In the genomic region with DNA sequence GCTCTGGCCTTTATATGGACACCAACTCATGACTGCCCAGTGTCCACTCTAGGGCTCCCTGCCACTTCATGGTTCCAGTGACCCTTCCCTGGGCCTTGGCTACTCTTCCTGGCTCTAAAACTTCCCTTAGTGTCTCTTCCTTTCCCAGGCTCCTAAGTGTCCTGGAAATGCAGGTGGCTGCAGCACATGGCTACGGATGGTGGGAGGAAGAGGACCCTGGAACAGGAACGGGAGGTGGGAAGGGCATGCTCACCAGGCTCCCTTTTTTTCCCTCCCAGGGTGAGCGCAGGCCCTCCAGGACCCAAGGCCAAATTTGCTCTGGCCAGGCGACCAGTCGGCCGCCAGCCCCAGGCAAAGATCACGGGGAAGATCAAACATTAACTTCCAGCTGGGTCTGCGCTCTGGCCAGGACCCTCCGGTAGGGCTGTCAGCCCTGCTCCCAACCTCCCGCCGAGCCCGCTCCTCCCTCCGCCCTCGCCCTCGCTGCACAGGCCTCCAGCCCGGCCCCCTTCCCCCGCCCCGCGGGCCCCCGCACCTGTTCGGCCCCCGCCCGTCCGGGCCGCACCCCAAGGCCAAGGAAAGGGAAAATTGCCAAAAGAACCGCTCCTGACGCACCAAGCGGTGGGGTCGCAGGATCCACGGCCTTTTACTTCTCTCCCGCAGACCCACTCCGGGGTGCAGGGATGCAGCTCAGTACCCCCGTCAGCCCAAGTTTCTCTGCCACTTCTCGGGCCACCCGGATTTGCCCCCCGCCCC, we compare ENCODE assay signal across 1 cellular context.
A peak's percentile ranks its signal among the peaks of the same experiment; 100 is the strongest.
TF ChIP-seq lines count a peak whose summit lies in the region.

No MANE protein-coding gene starts in this region.

TF ChIP-seq in HepG2, 621 proteins besides CTCF, POLR2A, EP300 and RAD21 (continued from another document and continues in another):
- TF ChIP-seq, protein P1, sequence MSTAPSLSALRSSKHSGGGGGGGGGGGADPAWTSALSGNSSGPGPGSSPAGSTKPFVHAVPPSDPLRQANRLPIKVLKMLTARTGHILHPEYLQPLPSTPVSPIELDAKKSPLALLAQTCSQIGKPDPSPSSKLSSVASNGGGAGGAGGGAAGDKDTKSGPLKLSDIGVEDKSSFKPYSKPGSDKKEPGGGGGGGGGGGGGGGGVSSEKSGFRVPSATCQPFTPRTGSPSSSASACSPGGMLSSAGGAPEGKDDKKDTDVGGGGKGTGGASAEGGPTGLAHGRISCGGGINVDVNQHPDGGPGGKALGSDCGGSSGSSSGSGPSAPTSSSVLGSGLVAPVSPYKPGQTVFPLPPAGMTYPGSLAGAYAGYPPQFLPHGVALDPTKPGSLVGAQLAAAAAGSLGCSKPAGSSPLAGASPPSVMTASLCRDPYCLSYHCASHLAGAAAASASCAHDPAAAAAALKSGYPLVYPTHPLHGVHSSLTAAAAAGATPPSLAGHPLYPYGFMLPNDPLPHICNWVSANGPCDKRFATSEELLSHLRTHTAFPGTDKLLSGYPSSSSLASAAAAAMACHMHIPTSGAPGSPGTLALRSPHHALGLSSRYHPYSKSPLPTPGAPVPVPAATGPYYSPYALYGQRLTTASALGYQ (CRISPR knock-in tag; IDR thresholded peaks at IDR 0.05) = peak; percentile 48; the same call in 1 of the 2 replicates
- TF ChIP-seq ZNF598 (CRISPR knock-in tag; IDR thresholded peaks at IDR 0.05; ENCODE audit: borderline replicate concordance) = 0 out of 2 replicates have a peak, but pooled peaks have one; percentile 66
- TF ChIP-seq, protein P2, sequence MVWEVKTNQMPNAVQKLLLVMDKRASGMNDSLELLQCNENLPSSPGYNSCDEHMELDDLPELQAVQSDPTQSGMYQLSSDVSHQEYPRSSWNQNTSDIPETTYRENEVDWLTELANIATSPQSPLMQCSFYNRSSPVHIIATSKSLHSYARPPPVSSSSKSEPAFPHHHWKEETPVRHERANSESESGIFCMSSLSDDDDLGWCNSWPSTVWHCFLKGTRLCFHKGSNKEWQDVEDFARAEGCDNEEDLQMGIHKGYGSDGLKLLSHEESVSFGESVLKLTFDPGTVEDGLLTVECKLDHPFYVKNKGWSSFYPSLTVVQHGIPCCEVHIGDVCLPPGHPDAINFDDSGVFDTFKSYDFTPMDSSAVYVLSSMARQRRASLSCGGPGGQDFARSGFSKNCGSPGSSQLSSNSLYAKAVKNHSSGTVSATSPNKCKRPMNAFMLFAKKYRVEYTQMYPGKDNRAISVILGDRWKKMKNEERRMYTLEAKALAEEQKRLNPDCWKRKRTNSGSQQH (CRISPR knock-in tag; IDR thresholded peaks at IDR 0.05; ENCODE audit: low read depth) = 0 out of 2 replicates have a peak, but pooled peaks have one; percentile 31
- TF ChIP-seq MTF2 (CRISPR knock-in tag; IDR thresholded peaks at IDR 0.05; ENCODE audit: borderline replicate concordance) = 0 out of 2 replicates have a peak, but pooled peaks have one; percentile 23
- TF ChIP-seq HOXA5 (CRISPR knock-in tag; IDR thresholded peaks at IDR 0.05) = peak; percentile 29; the same call in 1 of the 2 replicates
- TF ChIP-seq MXI1 (IDR thresholded peaks at IDR 0.05; ENCODE audit: borderline replicate concordance, low read depth, low read length) = peak; percentile 68; the same call in 2 of the 3 replicates
- TF ChIP-seq, protein P3, sequence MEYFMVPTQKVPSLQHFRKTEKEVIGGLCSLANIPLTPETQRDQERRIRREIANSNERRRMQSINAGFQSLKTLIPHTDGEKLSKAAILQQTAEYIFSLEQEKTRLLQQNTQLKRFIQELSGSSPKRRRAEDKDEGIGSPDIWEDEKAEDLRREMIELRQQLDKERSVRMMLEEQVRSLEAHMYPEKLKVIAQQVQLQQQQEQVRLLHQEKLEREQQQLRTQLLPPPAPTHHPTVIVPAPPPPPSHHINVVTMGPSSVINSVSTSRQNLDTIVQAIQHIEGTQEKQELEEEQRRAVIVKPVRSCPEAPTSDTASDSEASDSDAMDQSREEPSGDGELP (IDR thresholded peaks at IDR 0.05; ENCODE audit: borderline replicate concordance, low read depth) = peak; percentile 86; the same call in 1 of the 2 replicates
- TF ChIP-seq MZF1 (CRISPR knock-in tag; IDR thresholded peaks at IDR 0.05; ENCODE audit: borderline replicate concordance) = no peak
- TF ChIP-seq NFIB (CRISPR knock-in tag; IDR thresholded peaks at IDR 0.05; ENCODE audit: borderline replicate concordance) = no peak
- TF ChIP-seq, protein P4, sequence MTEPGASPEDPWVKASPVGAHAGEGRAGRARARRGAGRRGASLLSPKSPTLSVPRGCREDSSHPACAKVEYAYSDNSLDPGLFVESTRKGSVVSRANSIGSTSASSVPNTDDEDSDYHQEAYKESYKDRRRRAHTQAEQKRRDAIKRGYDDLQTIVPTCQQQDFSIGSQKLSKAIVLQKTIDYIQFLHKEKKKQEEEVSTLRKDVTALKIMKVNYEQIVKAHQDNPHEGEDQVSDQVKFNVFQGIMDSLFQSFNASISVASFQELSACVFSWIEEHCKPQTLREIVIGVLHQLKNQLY (CRISPR knock-in tag; IDR thresholded peaks at IDR 0.05) = 0 out of 2 replicates have a peak, but pooled peaks have one; percentile 50
- no peak for TF ChIP-seq BRD4 (CRISPR knock-in tag; IDR thresholded peaks at IDR 0.05)
- peak; percentile 91; the same call in 1 of the 2 replicates for TF ChIP-seq GLI4 (CRISPR knock-in tag; IDR thresholded peaks at IDR 0.05; ENCODE audit: borderline replicate concordance)
- TF ChIP-seq NFKB2 (CRISPR knock-in tag; IDR thresholded peaks at IDR 0.05; ENCODE audit: borderline replicate concordance) = 0 out of 2 replicates have a peak, but pooled peaks have one; percentile 37
- no peak for TF ChIP-seq ZZZ3 (CRISPR knock-in tag; IDR thresholded peaks at IDR 0.05; ENCODE audit: borderline replicate concordance)
- no peak for TF ChIP-seq ZSCAN20 (CRISPR knock-in tag; IDR thresholded peaks at IDR 0.05; ENCODE audit: borderline replicate concordance)
- TF ChIP-seq, protein P5, sequence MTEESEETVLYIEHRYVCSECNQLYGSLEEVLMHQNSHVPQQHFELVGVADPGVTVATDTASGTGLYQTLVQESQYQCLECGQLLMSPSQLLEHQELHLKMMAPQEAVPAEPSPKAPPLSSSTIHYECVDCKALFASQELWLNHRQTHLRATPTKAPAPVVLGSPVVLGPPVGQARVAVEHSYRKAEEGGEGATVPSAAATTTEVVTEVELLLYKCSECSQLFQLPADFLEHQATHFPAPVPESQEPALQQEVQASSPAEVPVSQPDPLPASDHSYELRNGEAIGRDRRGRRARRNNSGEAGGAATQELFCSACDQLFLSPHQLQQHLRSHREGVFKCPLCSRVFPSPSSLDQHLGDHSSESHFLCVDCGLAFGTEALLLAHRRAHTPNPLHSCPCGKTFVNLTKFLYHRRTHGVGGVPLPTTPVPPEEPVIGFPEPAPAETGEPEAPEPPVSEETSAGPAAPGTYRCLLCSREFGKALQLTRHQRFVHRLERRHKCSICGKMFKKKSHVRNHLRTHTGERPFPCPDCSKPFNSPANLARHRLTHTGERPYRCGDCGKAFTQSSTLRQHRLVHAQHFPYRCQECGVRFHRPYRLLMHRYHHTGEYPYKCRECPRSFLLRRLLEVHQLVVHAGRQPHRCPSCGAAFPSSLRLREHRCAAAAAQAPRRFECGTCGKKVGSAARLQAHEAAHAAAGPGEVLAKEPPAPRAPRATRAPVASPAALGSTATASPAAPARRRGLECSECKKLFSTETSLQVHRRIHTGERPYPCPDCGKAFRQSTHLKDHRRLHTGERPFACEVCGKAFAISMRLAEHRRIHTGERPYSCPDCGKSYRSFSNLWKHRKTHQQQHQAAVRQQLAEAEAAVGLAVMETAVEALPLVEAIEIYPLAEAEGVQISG (CRISPR knock-in tag; IDR thresholded peaks at IDR 0.05) = peak; percentile 73
- no peak for TF ChIP-seq ZNF747 (CRISPR knock-in tag; IDR thresholded peaks at IDR 0.05; ENCODE audit: borderline replicate concordance)
- TF ChIP-seq MIXL1 (CRISPR knock-in tag; IDR thresholded peaks at IDR 0.05) = peak; percentile 70; the same call in 1 of the 2 replicates
- TF ChIP-seq ZNF83 (CRISPR knock-in tag; IDR thresholded peaks at IDR 0.05; ENCODE audit: borderline replicate concordance) = 0 out of 2 replicates have a peak, but pooled peaks have one; percentile 39
- TF ChIP-seq ZNF589 (CRISPR knock-in tag; conservative IDR thresholded peaks at IDR 0.05) = no peak
- TF ChIP-seq SOX6 (IDR thresholded peaks at IDR 0.05) = no peak
- TF ChIP-seq SOX6 (CRISPR knock-in tag; IDR thresholded peaks at IDR 0.05) = peak; percentile 49; the same call in 1 of the 2 replicates
- TF ChIP-seq, protein P6, sequence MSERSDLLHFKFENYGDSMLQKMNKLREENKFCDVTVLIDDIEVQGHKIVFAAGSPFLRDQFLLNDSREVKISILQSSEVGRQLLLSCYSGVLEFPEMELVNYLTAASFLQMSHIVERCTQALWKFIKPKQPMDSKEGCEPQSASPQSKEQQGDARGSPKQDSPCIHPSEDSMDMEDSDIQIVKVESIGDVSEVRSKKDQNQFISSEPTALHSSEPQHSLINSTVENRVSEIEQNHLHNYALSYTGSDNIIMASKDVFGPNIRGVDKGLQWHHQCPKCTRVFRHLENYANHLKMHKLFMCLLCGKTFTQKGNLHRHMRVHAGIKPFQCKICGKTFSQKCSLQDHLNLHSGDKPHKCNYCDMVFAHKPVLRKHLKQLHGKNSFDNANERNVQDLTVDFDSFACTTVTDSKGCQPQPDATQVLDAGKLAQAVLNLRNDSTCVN (CRISPR knock-in tag; IDR thresholded peaks at IDR 0.05; ENCODE audit: borderline replicate concordance) = 0 out of 2 replicates have a peak, but pooled peaks have one; percentile 53
- TF ChIP-seq ZNF136 (CRISPR knock-in tag; IDR thresholded peaks at IDR 0.05; ENCODE audit: low read depth) = 0 out of 2 replicates have a peak, but pooled peaks have one; percentile 41
- TF ChIP-seq, protein P7, sequence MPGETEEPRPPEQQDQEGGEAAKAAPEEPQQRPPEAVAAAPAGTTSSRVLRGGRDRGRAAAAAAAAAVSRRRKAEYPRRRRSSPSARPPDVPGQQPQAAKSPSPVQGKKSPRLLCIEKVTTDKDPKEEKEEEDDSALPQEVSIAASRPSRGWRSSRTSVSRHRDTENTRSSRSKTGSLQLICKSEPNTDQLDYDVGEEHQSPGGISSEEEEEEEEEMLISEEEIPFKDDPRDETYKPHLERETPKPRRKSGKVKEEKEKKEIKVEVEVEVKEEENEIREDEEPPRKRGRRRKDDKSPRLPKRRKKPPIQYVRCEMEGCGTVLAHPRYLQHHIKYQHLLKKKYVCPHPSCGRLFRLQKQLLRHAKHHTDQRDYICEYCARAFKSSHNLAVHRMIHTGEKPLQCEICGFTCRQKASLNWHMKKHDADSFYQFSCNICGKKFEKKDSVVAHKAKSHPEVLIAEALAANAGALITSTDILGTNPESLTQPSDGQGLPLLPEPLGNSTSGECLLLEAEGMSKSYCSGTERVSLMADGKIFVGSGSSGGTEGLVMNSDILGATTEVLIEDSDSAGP (CRISPR knock-in tag; IDR thresholded peaks at IDR 0.05; ENCODE audit: borderline replicate concordance) = peak; percentile 41
- peak; percentile 39; the same call in 1 of the 2 replicates for TF ChIP-seq KDM2A (CRISPR knock-in tag; IDR thresholded peaks at IDR 0.05; ENCODE audit: borderline replicate concordance, low read depth)
- peak; percentile 69; the same call in 1 of the 2 replicates for TF ChIP-seq SPEN (CRISPR knock-in tag; IDR thresholded peaks at IDR 0.05; ENCODE audit: low read depth)
- no peak for TF ChIP-seq FOXP1 (IDR thresholded peaks at IDR 0.05)
- no peak for TF ChIP-seq FOXP1 (CRISPR knock-in tag; IDR thresholded peaks at IDR 0.05)
- peak; percentile 62 for TF ChIP-seq HNF4A (CRISPR knock-in tag; IDR thresholded peaks at IDR 0.05)
- 0 out of 2 replicates have a peak, but pooled peaks have one; percentile 11 for TF ChIP-seq ARNTL (CRISPR knock-in tag; IDR thresholded peaks at IDR 0.05)
- 0 out of 2 replicates have a peak, but pooled peaks have one; percentile 7 for TF ChIP-seq STAG1 (CRISPR knock-in tag; IDR thresholded peaks at IDR 0.05)
- TF ChIP-seq CC2D1A (CRISPR knock-in tag; IDR thresholded peaks at IDR 0.05) = no peak
- TF ChIP-seq, protein P8, sequence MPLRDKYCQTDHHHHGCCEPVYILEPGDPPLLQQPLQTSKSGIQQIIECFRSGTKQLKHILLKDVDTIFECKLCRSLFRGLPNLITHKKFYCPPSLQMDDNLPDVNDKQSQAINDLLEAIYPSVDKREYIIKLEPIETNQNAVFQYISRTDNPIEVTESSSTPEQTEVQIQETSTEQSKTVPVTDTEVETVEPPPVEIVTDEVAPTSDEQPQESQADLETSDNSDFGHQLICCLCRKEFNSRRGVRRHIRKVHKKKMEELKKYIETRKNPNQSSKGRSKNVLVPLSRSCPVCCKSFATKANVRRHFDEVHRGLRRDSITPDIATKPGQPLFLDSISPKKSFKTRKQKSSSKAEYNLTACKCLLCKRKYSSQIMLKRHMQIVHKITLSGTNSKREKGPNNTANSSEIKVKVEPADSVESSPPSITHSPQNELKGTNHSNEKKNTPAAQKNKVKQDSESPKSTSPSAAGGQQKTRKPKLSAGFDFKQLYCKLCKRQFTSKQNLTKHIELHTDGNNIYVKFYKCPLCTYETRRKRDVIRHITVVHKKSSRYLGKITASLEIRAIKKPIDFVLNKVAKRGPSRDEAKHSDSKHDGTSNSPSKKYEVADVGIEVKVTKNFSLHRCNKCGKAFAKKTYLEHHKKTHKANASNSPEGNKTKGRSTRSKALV (CRISPR knock-in tag; IDR thresholded peaks at IDR 0.05) = peak; percentile 68; the same call in 1 of the 2 replicates
- no peak for TF ChIP-seq GABPA (IDR thresholded peaks at IDR 0.05; ENCODE audit: low read depth, low read length)
- TF ChIP-seq GABPA (CRISPR knock-in tag; IDR thresholded peaks at IDR 0.05; ENCODE audit: low read depth) = no peak
- peak; percentile 41; the same call in 1 of the 2 replicates for TF ChIP-seq MAZ (IDR thresholded peaks at IDR 0.05; ENCODE audit: borderline replicate concordance, low read depth, low read length)
- TF ChIP-seq MAZ (CRISPR knock-in tag; IDR thresholded peaks at IDR 0.05; ENCODE audit: low read depth) = peak; percentile 43
- TF ChIP-seq, protein P9, sequence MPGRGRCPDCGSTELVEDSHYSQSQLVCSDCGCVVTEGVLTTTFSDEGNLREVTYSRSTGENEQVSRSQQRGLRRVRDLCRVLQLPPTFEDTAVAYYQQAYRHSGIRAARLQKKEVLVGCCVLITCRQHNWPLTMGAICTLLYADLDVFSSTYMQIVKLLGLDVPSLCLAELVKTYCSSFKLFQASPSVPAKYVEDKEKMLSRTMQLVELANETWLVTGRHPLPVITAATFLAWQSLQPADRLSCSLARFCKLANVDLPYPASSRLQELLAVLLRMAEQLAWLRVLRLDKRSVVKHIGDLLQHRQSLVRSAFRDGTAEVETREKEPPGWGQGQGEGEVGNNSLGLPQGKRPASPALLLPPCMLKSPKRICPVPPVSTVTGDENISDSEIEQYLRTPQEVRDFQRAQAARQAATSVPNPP (CRISPR knock-in tag; IDR thresholded peaks at IDR 0.05) = peak; percentile 47; the same call in 1 of the 2 replicates
- TF ChIP-seq, protein P10, sequence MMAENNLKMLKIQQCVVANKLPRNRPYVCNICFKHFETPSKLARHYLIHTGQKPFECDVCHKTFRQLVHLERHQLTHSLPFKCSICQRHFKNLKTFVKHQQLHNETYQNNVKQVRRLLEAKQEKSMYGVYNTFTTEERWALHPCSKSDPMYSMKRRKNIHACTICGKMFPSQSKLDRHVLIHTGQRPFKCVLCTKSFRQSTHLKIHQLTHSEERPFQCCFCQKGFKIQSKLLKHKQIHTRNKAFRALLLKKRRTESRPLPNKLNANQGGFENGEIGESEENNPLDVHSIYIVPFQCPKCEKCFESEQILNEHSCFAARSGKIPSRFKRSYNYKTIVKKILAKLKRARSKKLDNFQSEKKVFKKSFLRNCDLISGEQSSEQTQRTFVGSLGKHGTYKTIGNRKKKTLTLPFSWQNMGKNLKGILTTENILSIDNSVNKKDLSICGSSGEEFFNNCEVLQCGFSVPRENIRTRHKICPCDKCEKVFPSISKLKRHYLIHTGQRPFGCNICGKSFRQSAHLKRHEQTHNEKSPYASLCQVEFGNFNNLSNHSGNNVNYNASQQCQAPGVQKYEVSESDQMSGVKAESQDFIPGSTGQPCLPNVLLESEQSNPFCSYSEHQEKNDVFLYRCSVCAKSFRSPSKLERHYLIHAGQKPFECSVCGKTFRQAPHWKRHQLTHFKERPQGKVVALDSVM (CRISPR knock-in tag; IDR thresholded peaks at IDR 0.05) = peak; percentile 42; the same call in 1 of the 2 replicates
- peak; percentile 71; the same call in 1 of the 2 replicates for TF ChIP-seq ZNF225 (CRISPR knock-in tag; IDR thresholded peaks at IDR 0.05)
